In the genomic region with DNA sequence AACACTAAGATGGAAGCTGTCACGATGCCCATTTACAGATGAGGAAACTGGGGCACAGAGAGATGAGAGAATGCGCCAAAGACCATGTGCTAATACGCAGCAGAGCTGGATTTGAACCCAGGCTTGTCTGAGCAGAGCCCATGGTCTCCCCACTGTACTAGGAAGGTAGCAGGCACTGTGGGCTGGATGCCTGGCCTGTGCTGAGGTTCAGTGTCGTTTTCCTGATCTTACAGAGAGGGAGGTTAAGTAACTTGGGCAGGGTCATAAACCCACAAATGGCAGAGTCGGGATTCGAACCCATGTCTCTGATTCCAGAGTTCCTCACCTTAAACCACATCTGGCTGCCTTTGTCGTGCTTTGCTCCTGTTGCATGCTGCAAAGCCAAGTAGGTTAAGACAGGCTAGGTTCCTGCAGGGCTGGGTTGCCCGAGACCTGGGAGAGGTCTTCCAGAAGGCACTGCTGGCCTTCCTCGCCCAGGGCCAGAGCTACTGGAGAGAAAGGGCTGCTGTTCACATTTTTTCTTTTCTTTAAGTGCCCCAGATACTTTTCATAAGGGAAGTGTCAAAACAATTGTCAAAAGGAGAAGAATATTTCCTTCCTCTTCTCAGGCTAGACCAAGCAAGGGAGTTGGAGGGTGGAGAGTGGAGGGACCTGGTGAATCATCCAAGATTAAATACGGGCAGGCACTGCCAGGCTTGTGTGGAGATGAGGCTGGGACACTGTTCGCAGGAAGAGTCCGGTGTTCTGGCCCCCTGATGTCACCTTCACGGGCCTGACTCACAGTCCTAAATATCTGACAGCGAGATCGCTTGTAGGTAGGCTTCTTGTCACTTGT, we compare ENCODE assay signal across 8 cellular contexts. TPM values are rescaled to one million over a fixed set of nuclear protein-coding genes. Genes with fewer than 3 reads are reported as not detected.
A peak's percentile ranks its signal among the peaks of the same experiment; 100 is the strongest.
DNase-seq lines count a peak whose midpoint lies in the region; ATAC-seq and TF ChIP-seq lines count a peak whose summit lies in the region.

No MANE protein-coding gene starts in this region.

- no peaks in the 10 kb centered on the region for H3K36me3 Mint-ChIP-seq in endodermal cell (ENCODE audit: low read depth)
- peaks cover 0 to 7% (median 0%) of the 10 kb centered on the region in 5 donors for H3K36me3 Mint-ChIP-seq in naive thymus-derived CD4-positive, alpha-beta T cell

- H3K4me2 ChIP-seq in OCI-LY7 (ENCODE audit: low read length), result peak overlapping the region; percentile 56

- DNase-seq in ELF-1 (ENCODE audit: low read depth, low spot score), result peak; percentile 65
- peak; percentile 33 for DNase-seq in OCI-LY7 (ENCODE audit: low spot score)
- DNase-seq in endodermal cell, result peak; percentile 63
- DNase-seq in naive thymus-derived CD4-positive, alpha-beta T cell, result no peak
- no peak for DNase-seq in NCI-H1092 (lab: John Stamatoyannopoulos, UW)
- no peak for DNase-seq in NCI-H748 treated with DMSO at 0.1 percent for 48 hours (lab: John Stamatoyannopoulos, UW)

- peaks cover 8% of the 10 kb centered on the region; the same call in 1 of the 2 replicates for H4K20me1 ChIP-seq in OCI-LY7 (ENCODE audit: insufficient read depth, low read length)

- TF ChIP-seq CTCF in OCI-LY7 (conservative IDR thresholded peaks at IDR 0.05; ENCODE audit: low read length) (no peak), endodermal cell (conservative IDR thresholded peaks at IDR 0.05) (no peak)

- no peak overlapping the region for H2AFZ ChIP-seq in OCI-LY7 (ENCODE audit: low read length)

- H3K27me3 ChIP-seq in endodermal cell (ENCODE audit: control insufficient read depth, insufficient read depth, low read length, poor library complexity, severe bottlenecking), result no peaks in the 10 kb centered on the region
- no peaks in the 10 kb centered on the region for H3K27me3 ChIP-seq in naive thymus-derived CD4-positive, alpha-beta T cell (ENCODE audit: control insufficient read depth in 2 of 2, insufficient read depth in 2 of 2, low read length in 2 of 2)

- no TSS peak for BruUV-seq in OCI-LY7 (replicated peaks; lab: Mats Ljungman, UMichigan)

- H3K9me2 ChIP-seq in OCI-LY7 (ENCODE audit: insufficient read depth, low read length), result no peaks in the 10 kb centered on the region

- H3K36me3 ChIP-seq in OCI-LY7 (ENCODE audit: insufficient read depth, low read length) (no peaks in the 10 kb centered on the region), endodermal cell (ENCODE audit: control insufficient read depth, insufficient read depth, low read length) (no peaks in the 10 kb centered on the region)
- no peaks in the 10 kb centered on the region for H3K36me3 ChIP-seq in naive thymus-derived CD4-positive, alpha-beta T cell (ENCODE audit: control insufficient read depth in 2 of 3, insufficient read depth in 3 of 3, low read length in 3 of 3)

- POLR2A ChIA-PET in OCI-LY7 (lab: Charles Lee), result no interaction called here
- POLR2A ChIA-PET in naive thymus-derived CD4-positive, alpha-beta T cell (lab: Charles Lee), result no interaction called here

- CTCF ChIA-PET in OCI-LY7 (lab: Charles Lee; ENCODE audit: unreplicated experiment), result no interaction called here
- CTCF ChIA-PET in naive thymus-derived CD4-positive, alpha-beta T cell (lab: Charles Lee), result no interaction called here

- H3K27ac ChIP-seq in OCI-LY7 (ENCODE audit: low read depth, low read length, poor library complexity, severe bottlenecking) (peak overlapping the region; percentile 3), endodermal cell (ENCODE audit: low read depth, low read length) (no peak overlapping the region)
- H3K27ac ChIP-seq in naive thymus-derived CD4-positive, alpha-beta T cell (ENCODE audit: low read depth, low read length), result no peak overlapping the region

- H3K27me3 Mint-ChIP-seq in endodermal cell (ENCODE audit: insufficient read depth), result no peaks in the 10 kb centered on the region
- H3K27me3 Mint-ChIP-seq in naive thymus-derived CD4-positive, alpha-beta T cell, result peaks cover 15 to 56% (median 44%) of the 10 kb centered on the region in 5 donors

- H3K9me3 Mint-ChIP-seq in endodermal cell, result no peaks in the 10 kb centered on the region
- peaks cover 0 to 3% (median 0%) of the 10 kb centered on the region in 11 donors for H3K9me3 Mint-ChIP-seq in naive thymus-derived CD4-positive, alpha-beta T cell

- H3K79me2 ChIP-seq in OCI-LY7 (ENCODE audit: insufficient read depth, low read depth, low read length), result peaks cover 31% of the 10 kb centered on the region; the same call in 1 of the 2 replicates

- intact Hi-C loops in OCI-LY7 (cut with micrococcal nuclease; ENCODE audit: unreplicated experiment), result no loop called here
- intact Hi-C loops in naive thymus-derived CD4-positive, alpha-beta T cell (cut with micrococcal nuclease), result no loop called here

- peaks cover 25% of the 10 kb centered on the region for H3K4me1 Mint-ChIP-seq in endodermal cell
- H3K4me1 Mint-ChIP-seq in naive thymus-derived CD4-positive, alpha-beta T cell, result peaks cover 9 to 32% (median 16%) of the 10 kb centered on the region in 7 donors

- H3K9me3 ChIP-seq in OCI-LY7 (ENCODE audit: low read length) (no peaks in the 10 kb centered on the region), endodermal cell (ENCODE audit: control insufficient read depth, low read length) (no peaks in the 10 kb centered on the region)
- no peaks in the 10 kb centered on the region for H3K9me3 ChIP-seq in naive thymus-derived CD4-positive, alpha-beta T cell (ENCODE audit: control insufficient read depth in 2 of 3, low read length in 3 of 3)

- WGBS in endodermal cell (ENCODE audit: insufficient coverage in 1 of 2, insufficient read length in 1 of 2), 2 experiments, result 79 to 80% methylated on average over 13 to 15 of the region's 15 CpGs

- no peak overlapping the region for H3K4me3 Mint-ChIP-seq in endodermal cell
- H3K4me3 Mint-ChIP-seq in naive thymus-derived CD4-positive, alpha-beta T cell, result no peak overlapping the region

- ATAC-seq in naive thymus-derived CD4-positive, alpha-beta T cell, result peak; percentile 73
- ATAC-seq in HG02610 (IDR thresholded peaks at IDR 0.05; ENCODE audit: unreplicated experiment), result no peak
- ATAC-seq in HG03565 (IDR thresholded peaks at IDR 0.05; ENCODE audit: unreplicated experiment), result no peak

- H3K4me1 ChIP-seq in OCI-LY7 (ENCODE audit: insufficient read depth, low read length, poor library complexity, severe bottlenecking), result peaks cover 93% of the 10 kb centered on the region
- H3K4me1 ChIP-seq in endodermal cell (ENCODE audit: control insufficient read depth, insufficient read depth, low read length), result peaks cover 4% of the 10 kb centered on the region
- H3K4me1 ChIP-seq in naive thymus-derived CD4-positive, alpha-beta T cell (ENCODE audit: control insufficient read depth in 2 of 2, insufficient read depth in 2 of 2, low read length in 2 of 2), result peaks cover 4 to 12% of the 10 kb centered on the region in 2 donors

- H3K9ac ChIP-seq in endodermal cell (ENCODE audit: extremely low read depth, low read length, poor library complexity, severe bottlenecking), result no peak overlapping the region

- H3K27ac Mint-ChIP-seq in endodermal cell, result no peak overlapping the region
- no peak overlapping the region for H3K27ac Mint-ChIP-seq in naive thymus-derived CD4-positive, alpha-beta T cell

- H3K4me3 ChIP-seq in OCI-LY7 (ENCODE audit: low read depth, low read length, poor library complexity, severe bottlenecking) (peak overlapping the region; percentile 3), endodermal cell (ENCODE audit: low read length) (no peak overlapping the region)
- H3K4me3 ChIP-seq in naive thymus-derived CD4-positive, alpha-beta T cell (ENCODE audit: low read length), result no peak overlapping the region

RNA-seq across cellular contexts. Expression of a gene that starts 3.2 kb away (rescaled TPM):
- 4.4 and 5.6 TPM in 2 replicates for total RNA-seq in OCI-LY7 (2014; rRNA removed; shearing (Covaris generic))
- total RNA-seq in OCI-LY7 (2022), result 12.1 and 16.4 TPM in 2 replicates
- 10 to 100 TPM; 17.1 to 32.5 TPM for total RNA-seq in endodermal cell
- 18.7 TPM for polyA plus RNA-seq in endodermal cell (2013, experiment 1 of 2)
- polyA plus RNA-seq in endodermal cell (2013, experiment 2 of 2), result 19.7 TPM
- 10 to 100 TPM in 1 of 5 experiments, 1 to 10 TPM in 4; 1.9 to 32.8 (median 2.8) TPM for total RNA-seq in naive thymus-derived CD4-positive, alpha-beta T cell
- polyA plus RNA-seq in naive thymus-derived CD4-positive, alpha-beta T cell, result under 1 TPM; 0.43 to 0.54 TPM

Comparison
In these comparisons a context has a peak if more than half of its experiments do, and no peak if none do; other contexts are left out.
1. DNase-seq: peak in ELF-1 (single experiment), OCI-LY7 (single experiment) and endodermal cell (single experiment); none in naive thymus-derived CD4-positive, alpha-beta T cell (0 of 9), NCI-H1092 (single experiment) and NCI-H748 treated with DMSO at 0.1 percent for 48 hours (single experiment).